ENCODE assay signal across 22 cellular contexts in the genomic region with DNA sequence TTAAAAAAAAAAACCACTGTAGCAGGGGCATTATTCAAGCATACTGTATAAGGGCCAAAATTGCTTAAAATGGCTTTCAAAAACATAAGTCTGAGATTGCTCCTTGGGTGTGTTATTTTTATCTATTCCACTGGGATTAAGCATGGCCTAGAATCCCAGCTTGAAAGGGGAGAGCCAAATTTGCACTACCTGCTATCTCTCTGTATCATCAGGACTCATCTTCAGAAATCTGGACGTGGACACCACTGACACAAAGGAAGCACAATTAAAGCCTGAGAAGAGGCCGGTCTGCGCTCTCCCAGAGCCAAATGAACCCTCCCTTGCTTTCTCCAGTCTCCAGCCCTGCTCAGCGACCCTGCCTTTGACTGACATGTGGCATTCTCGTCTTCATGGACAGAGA.
"Had no signal": no experiment of that assay in that cellular context is flagged by ENCODE, and none has a peak within 500 bp of the region (broad histone marks: within the 10 kb centered on the region; RNA-seq: fewer than 3 reads in every experiment).

No MANE protein-coding gene starts in this region.

- ATAC-seq: activated CD4-positive, CD25-positive, alpha-beta regulatory T cell treated with anti-CD3 and anti-CD28 coated beads, Interleukin-2, amount 50 U/mL, for 24 hours; activated CD8-positive, alpha-beta T cell treated with anti-CD3 and anti-CD28 coated beads, Interleukin-2, amount 10 ng/mL, durations not matched to agents 7 days and 5 days; activated naive CD4-positive, alpha-beta T cell treated with anti-CD3 and anti-CD28 coated beads, Interleukin-2, amount 50 U/mL, for 72 hours; left lobe of liver; naive thymus-derived CD8-positive, alpha-beta T cell; pancreas; psoas muscle; stimulated activated naive CD8-positive, alpha-beta T cell treated with anti-CD3 and anti-CD28 coated beads, Interleukin-15, Interleukin-2, amounts not matched to agents 100 U/mL and 50 U/mL, for 24 hours; T-cell had no signal

- H3K36me3 ChIP-seq: adrenal gland, breast epithelium, pancreas, right atrium auricular region, thyroid gland had no signal

- H3K27ac ChIP-seq: adrenal gland, breast epithelium, pancreas, psoas muscle, right atrium auricular region, thyroid gland, VCaP had no signal

- H3K4me3 ChIP-seq: adrenal gland, breast epithelium, lung, pancreas, psoas muscle, right atrium auricular region, thyroid gland had no signal

- H3K4me1 ChIP-seq: breast epithelium, pancreas, psoas muscle, thyroid gland had no signal

- H3K27me3 ChIP-seq: adrenal gland, breast epithelium, pancreas, right atrium auricular region, thyroid gland had no signal

- H3K27ac Mint-ChIP-seq: activated CD4-positive, alpha-beta T cell treated with anti-CD3 and anti-CD28 coated beads, Interleukin-2, amount 10 ng/mL, durations not matched to agents 7 days and 5 days; activated CD8-positive, alpha-beta T cell treated with anti-CD3 and anti-CD28 coated beads, Interleukin-2, amount 10 ng/mL, durations not matched to agents 7 days and 5 days; activated naive CD4-positive, alpha-beta T cell treated with anti-CD3 and anti-CD28 coated beads, Interleukin-2, amount 50 U/mL, for 72 hours; naive thymus-derived CD8-positive, alpha-beta T cell; T-cell; T-helper 2 cell treated with Interferon-gamma antibody and Interleukin-4, amounts not matched to agents 5 μg/mL and 100 μg/mL, for 36 hours had no signal

- DNase-seq: activated CD4-positive, alpha-beta T cell treated with anti-CD3 and anti-CD28 coated beads, Interleukin-2, amount 10 ng/mL, durations not matched to agents 7 days and 5 days; activated CD8-positive, alpha-beta T cell treated with anti-CD3 and anti-CD28 coated beads, Interleukin-2, amount 10 ng/mL, durations not matched to agents 7 days and 5 days; activated gamma-delta T cell treated with Interleukin-2 at 50 U/mL for 16 hours; activated T-cell treated with anti-CD3 and anti-CD28 coated beads, Interleukin-2, amount 50 U/mL, for 1 hour; adrenal gland; kidney; naive thymus-derived CD8-positive, alpha-beta T cell; pancreas; psoas muscle; stimulated activated CD4-positive, alpha-beta T cell treated with anti-CD3 and anti-CD28 coated beads, Interleukin-4, amount 100 ng/mL, for 4 hours; stimulated activated naive CD8-positive, alpha-beta T cell treated with anti-CD3 and anti-CD28 coated beads, Interleukin-15, Interleukin-2, amounts not matched to agents 100 U/mL and 50 U/mL, for 24 hours; substantia nigra; T-cell; thyroid gland had no signal

- H3K9me3 ChIP-seq: adrenal gland, breast epithelium, pancreas, psoas muscle, right atrium auricular region, thyroid gland had no signal

- H3K36me3 Mint-ChIP-seq: naive thymus-derived CD8-positive, alpha-beta T cell; T-cell had no signal

- H3K4me3 Mint-ChIP-seq: activated CD4-positive, alpha-beta T cell treated with anti-CD3 and anti-CD28 coated beads, Interleukin-2, amount 10 ng/mL, durations not matched to agents 7 days and 5 days; activated CD8-positive, alpha-beta T cell treated with anti-CD3 and anti-CD28 coated beads, Interleukin-2, amount 10 ng/mL, durations not matched to agents 7 days and 5 days; naive thymus-derived CD8-positive, alpha-beta T cell; T-cell; T-helper 2 cell treated with Interferon-gamma antibody and Interleukin-4, amounts not matched to agents 5 μg/mL and 100 μg/mL, for 36 hours had no signal

- H3K4me1 Mint-ChIP-seq: activated CD4-positive, alpha-beta T cell treated with anti-CD3 and anti-CD28 coated beads, Interleukin-2, amount 10 ng/mL, durations not matched to agents 7 days and 5 days had no signal

- H3K9me3 Mint-ChIP-seq: activated CD4-positive, alpha-beta T cell treated with anti-CD3 and anti-CD28 coated beads, Interleukin-2, amount 10 ng/mL, durations not matched to agents 7 days and 5 days; activated naive CD4-positive, alpha-beta T cell treated with anti-CD3 and anti-CD28 coated beads, Interleukin-2, amount 50 U/mL, for 72 hours; T-cell; T-helper 2 cell treated with Interferon-gamma antibody and Interleukin-4, amounts not matched to agents 5 μg/mL and 100 μg/mL, for 36 hours had no signal
